In genomic region chr3:165778891-165779290, GRCh38 we compare ENCODE assay signal across 40 cellular contexts. TPM values are rescaled to one million over a fixed set of nuclear protein-coding genes. Genes with fewer than 3 reads are reported as not detected.
"Had no signal": no experiment of that assay in that cellular context is flagged by ENCODE, and none has a peak within 500 bp of the region (broad histone marks: within the 10 kb centered on the region; RNA-seq: fewer than 3 reads in every experiment).

No MANE protein-coding gene starts in this region.

- H3K4me1 ChIP-seq: adrenal gland, ascending aorta had no signal

- H3K36me3 Mint-ChIP-seq: activated CD4-positive, alpha-beta memory T cell treated with anti-CD3 and anti-CD28 coated beads for 36 hours; activated naive CD4-positive, alpha-beta T cell treated with anti-CD3 and anti-CD28 coated beads, Interleukin-2, amount 50 U/mL, for 72 hours; activated naive CD8-positive, alpha-beta T cell treated with anti-CD3 and anti-CD28 coated beads for 36 hours had no signal

- H3K9me3 Mint-ChIP-seq: activated B cell treated with CpG ODN at 0.5 μM for 24 hours; activated T-helper 1 cell treated with anti-CD3 and anti-CD28 coated beads, Interleukin-12 subunit alpha, Interleukin-12 subunit beta, Interleukin-2, Interleukin-4 antibody, amounts not matched to agents 30 ng/mL and 10 ng/mL and 1 ng/mL, durations not matched to agents 14 hours and 24 hours and 36 hours; central memory CD8-positive, alpha-beta T cell; T-helper 1 cell treated with Interleukin-12 subunit alpha and Interleukin-12 subunit beta and Interleukin-4 antibody, amounts not matched to agents 30 μg/mL and 1 μg/mL, for 36 hours had no signal

- H3K27ac ChIP-seq: adrenal gland, ascending aorta, cardiac muscle cell, VCaP had no signal

- H3K27me3 ChIP-seq: adrenal gland, ascending aorta, cardiac muscle cell had no signal

- H3K4me3 ChIP-seq: adrenal gland, ascending aorta, cardiac muscle cell had no signal

- H3K27me3 Mint-ChIP-seq: activated B cell treated with CpG ODN at 0.5 μM for 24 hours; activated CD4-positive, alpha-beta memory T cell treated with anti-CD3 and anti-CD28 coated beads for 36 hours; activated CD4-positive, alpha-beta T cell treated with anti-CD3 and anti-CD28 coated beads, Interleukin-2, amount 10 ng/mL, durations not matched to agents 24 days and 14 days; activated CD8-positive, alpha-beta T cell treated with anti-CD3 and anti-CD28 coated beads for 36 hours; activated naive CD8-positive, alpha-beta T cell treated with anti-CD3 and anti-CD28 coated beads for 36 hours; activated T-helper 17 cell treated with anti-CD3 and anti-CD28 coated beads, Interleukin-2, amount 50 U/mL, for 72 hours; brain; central memory CD8-positive, alpha-beta T cell had no signal

- H3K27ac Mint-ChIP-seq: activated B cell treated with CpG ODN at 0.5 μM for 24 hours; activated CD4-positive, alpha-beta memory T cell treated with anti-CD3 and anti-CD28 coated beads for 36 hours; activated CD4-positive, alpha-beta T cell treated with anti-CD3 and anti-CD28 coated beads, Interleukin-2, amount 10 ng/mL, durations not matched to agents 24 days and 14 days; activated CD8-positive, alpha-beta T cell treated with anti-CD3 and anti-CD28 coated beads for 36 hours; activated naive CD4-positive, alpha-beta T cell treated with anti-CD3 and anti-CD28 coated beads for 36 hours; activated naive CD4-positive, alpha-beta T cell treated with anti-CD3 and anti-CD28 coated beads, Interleukin-2, amount 50 U/mL, for 72 hours; activated naive CD8-positive, alpha-beta T cell treated with anti-CD3 and anti-CD28 coated beads for 36 hours; activated T-cell treated with anti-CD3 and anti-CD28 coated beads, Interleukin-2, amount 50 U/mL, for 72 hours; activated T-helper 1 cell treated with anti-CD3 and anti-CD28 coated beads, Interleukin-12 subunit alpha, Interleukin-12 subunit beta, Interleukin-2, Interleukin-4 antibody, amounts not matched to agents 30 ng/mL and 10 ng/mL and 1 ng/mL, durations not matched to agents 14 hours and 24 hours and 36 hours; activated T-helper 17 cell treated with anti-CD3 and anti-CD28 coated beads, Interleukin-2, amount 50 U/mL, for 72 hours; brain; T-helper 1 cell treated with Interleukin-12 subunit alpha and Interleukin-12 subunit beta and Interleukin-4 antibody, amounts not matched to agents 30 μg/mL and 1 μg/mL, for 36 hours; T-helper 2 cell treated with Interferon-gamma antibody and Interleukin-4, amounts not matched to agents 5 μg/mL and 100 μg/mL, for 36 hours had no signal

- FAIRE-seq: bronchial epithelial cell, TTC549 had no signal

- H3K36me3 ChIP-seq: adrenal gland, ascending aorta, cardiac muscle cell had no signal

- DNase-seq: activated B cell treated with CpG ODN at 0.5 μM for 24 hours; activated CD4-positive, alpha-beta memory T cell treated with anti-CD3 and anti-CD28 coated beads for 36 hours; activated CD4-positive, alpha-beta T cell treated with anti-CD3 and anti-CD28 coated beads for 4 hours; activated CD4-positive, alpha-beta T cell treated with anti-CD3 and anti-CD28 coated beads, Interleukin-2, amount 10 ng/mL, durations not matched to agents 24 days and 14 days; activated CD4-positive, alpha-beta T cell treated with anti-CD3 and anti-CD28 coated beads, Interleukin-2, amount 50 U/mL, for 1 hour; activated CD4-positive, alpha-beta T cell treated with anti-CD3 and anti-CD28 coated beads, Interleukin-2, amount 50 U/mL, for 4 hours; activated CD4-positive, CD25-positive, alpha-beta regulatory T cell treated with anti-CD3 and anti-CD28 coated beads, Interleukin-2, amount 50 U/mL, for 72 hours; activated CD8-positive, alpha-beta memory T cell treated with anti-CD3 and anti-CD28 coated beads, Interleukin-2, amount 50 U/mL, for 4 hours; activated CD8-positive, alpha-beta T cell treated with anti-CD3 and anti-CD28 coated beads for 36 hours; activated effector memory CD4-positive, alpha-beta T cell treated with anti-CD3 and anti-CD28 coated beads, Interleukin-2, amount 50 U/mL, for 16 hours; activated gamma-delta T cell treated with Interleukin-2 at 50 U/mL for 16 hours; activated naive CD4-positive, alpha-beta T cell; activated naive CD4-positive, alpha-beta T cell treated with anti-CD3 and anti-CD28 coated beads for 36 hours; activated naive CD4-positive, alpha-beta T cell treated with anti-CD3 and anti-CD28 coated beads, Interleukin-2, amount 50 U/mL, for 16 hours; activated naive CD8-positive, alpha-beta T cell treated with anti-CD3 and anti-CD28 coated beads for 36 hours; activated T-cell treated with anti-CD3 and anti-CD28 coated beads for 4 hours; activated T-cell treated with anti-CD3 and anti-CD28 coated beads, Interleukin-2, amount 50 U/mL, for 1 hour; activated T-cell treated with anti-CD3 and anti-CD28 coated beads, Interleukin-2, amount 50 U/mL, for 4 hours; activated T-cell treated with anti-CD3 and anti-CD28 coated beads, Interleukin-2, amount 50 U/mL, for 72 hours; adrenal gland; amygdala; anterior cingulate cortex; caudate nucleus; cerebellar nuclear complex; T-helper 1 cell; T-helper 2 cell; T-helper 9 cell had no signal

- H3K4me1 Mint-ChIP-seq: activated B cell treated with CpG ODN at 0.5 μM for 24 hours; activated CD4-positive, alpha-beta T cell treated with anti-CD3 and anti-CD28 coated beads, Interleukin-2, amount 10 ng/mL, durations not matched to agents 24 days and 14 days; activated naive CD8-positive, alpha-beta T cell treated with anti-CD3 and anti-CD28 coated beads for 36 hours; activated T-helper 17 cell treated with anti-CD3 and anti-CD28 coated beads, Interleukin-2, amount 50 U/mL, for 72 hours; brain; central memory CD8-positive, alpha-beta T cell had no signal

- H3K9me3 ChIP-seq: ascending aorta had no signal

- H3K4me3 Mint-ChIP-seq: activated B cell treated with CpG ODN at 0.5 μM for 24 hours; activated CD4-positive, alpha-beta memory T cell treated with anti-CD3 and anti-CD28 coated beads for 36 hours; activated CD4-positive, alpha-beta T cell treated with anti-CD3 and anti-CD28 coated beads, Interleukin-2, amount 10 ng/mL, durations not matched to agents 24 days and 14 days; activated CD8-positive, alpha-beta T cell treated with anti-CD3 and anti-CD28 coated beads for 36 hours; activated naive CD4-positive, alpha-beta T cell treated with anti-CD3 and anti-CD28 coated beads for 36 hours; activated naive CD8-positive, alpha-beta T cell treated with anti-CD3 and anti-CD28 coated beads for 36 hours; activated T-cell treated with anti-CD3 and anti-CD28 coated beads, Interleukin-2, amount 50 U/mL, for 4 hours; activated T-cell treated with anti-CD3 and anti-CD28 coated beads, Interleukin-2, amount 50 U/mL, for 72 hours; activated T-helper 1 cell treated with anti-CD3 and anti-CD28 coated beads, Interleukin-12 subunit alpha, Interleukin-12 subunit beta, Interleukin-2, Interleukin-4 antibody, amounts not matched to agents 30 ng/mL and 10 ng/mL and 1 ng/mL, durations not matched to agents 14 hours and 24 hours and 36 hours; activated T-helper 17 cell treated with anti-CD3 and anti-CD28 coated beads, Interleukin-2, amount 50 U/mL, for 72 hours; brain; central memory CD8-positive, alpha-beta T cell; T-helper 1 cell treated with Interleukin-12 subunit alpha and Interleukin-12 subunit beta and Interleukin-4 antibody, amounts not matched to agents 30 μg/mL and 1 μg/mL, for 36 hours; T-helper 2 cell treated with Interferon-gamma antibody and Interleukin-4, amounts not matched to agents 5 μg/mL and 100 μg/mL, for 36 hours had no signal

RNA-seq across cellular contexts. Expression of gene BCHE, which starts 58.3 kb away (rescaled TPM):
- total RNA-seq: activated B cell treated with CpG ODN at 0.5 μM for 24 hours; activated CD4-positive, alpha-beta memory T cell treated with anti-CD3 and anti-CD28 coated beads for 36 hours; activated CD4-positive, alpha-beta T cell treated with anti-CD3 and anti-CD28 coated beads, Interleukin-2, amount 10 ng/mL, durations not matched to agents 24 days and 14 days; activated CD8-positive, alpha-beta memory T cell treated with anti-CD3 and anti-CD28 coated beads for 36 hours; activated CD8-positive, alpha-beta T cell treated with anti-CD3 and anti-CD28 coated beads for 36 hours; activated naive CD4-positive, alpha-beta T cell treated with anti-CD3 and anti-CD28 coated beads for 36 hours; activated naive CD4-positive, alpha-beta T cell treated with anti-CD3 and anti-CD28 coated beads, Interleukin-2, amount 50 U/mL, for 72 hours; activated naive CD8-positive, alpha-beta T cell treated with anti-CD3 and anti-CD28 coated beads for 36 hours; activated T-cell treated with anti-CD3 and anti-CD28 coated beads, Interleukin-2, amount 50 U/mL, for 4 hours; activated T-cell treated with anti-CD3 and anti-CD28 coated beads, Interleukin-2, amount 50 U/mL, for 72 hours; activated T-helper 1 cell treated with anti-CD3 and anti-CD28 coated beads, Interleukin-12 subunit alpha, Interleukin-12 subunit beta, Interleukin-2, Interleukin-4 antibody, amounts not matched to agents 30 ng/mL and 10 ng/mL and 1 ng/mL, durations not matched to agents 14 hours and 24 hours and 36 hours; activated T-helper 17 cell treated with anti-CD3 and anti-CD28 coated beads, Interleukin-2, amount 50 U/mL, for 72 hours; ascending aorta had no signal
